Comparison of ENCODE assay signal across 9 cellular contexts in genomic region chr14:55752580-55753365, GRCh38.
A peak's percentile ranks its signal among the peaks of the same experiment; 100 is the strongest.
DNase-seq lines count a peak whose midpoint lies in the region; ATAC-seq and TF ChIP-seq lines count a peak whose summit lies in the region.
"Had no signal": no experiment of that assay in that cellular context is flagged by ENCODE, and none has a peak within 500 bp of the region (broad histone marks: within the 10 kb centered on the region; RNA-seq: fewer than 3 reads in every experiment).

No MANE protein-coding gene starts in this region.

- H3K36me3 ChIP-seq in Panc1 (ENCODE audit: control insufficient read depth, insufficient read depth, low read length) (no peaks in the 10 kb centered on the region), upper lobe of right lung (no peaks in the 10 kb centered on the region)

- no TSS peak for BruUV-seq in Panc1 (replicated peaks; lab: Mats Ljungman, UMichigan)

- DNase-seq in NCI-H2196 (lab: John Stamatoyannopoulos, UW; ENCODE audit: unreplicated experiment) (peak; percentile 43), NCI-H2196 treated with DMSO at 0.1 percent for 48 hours (lab: John Stamatoyannopoulos, UW; ENCODE audit: unreplicated experiment) (no peak), Panc1 (ENCODE audit: low read depth, low spot score) (no peak), foreskin keratinocyte (peak; percentile 28 to 53), upper lobe of right lung (no peak), KBM-7 (no peak), amniotic stem cell (lab: John Stamatoyannopoulos, UW) (no peak)
- DNase-seq: activated CD8-positive, alpha-beta memory T cell treated with anti-CD3 and anti-CD28 coated beads for 24 hours had no signal

- H3K27me3 ChIP-seq in Panc1 (ENCODE audit: control insufficient read depth, insufficient read depth, low read length): no peaks in the 10 kb centered on the region
- peaks cover 1% of the 10 kb centered on the region for H3K27me3 ChIP-seq in foreskin keratinocyte
- no peaks in the 10 kb centered on the region for H3K27me3 ChIP-seq in upper lobe of right lung

- no peaks in the 10 kb centered on the region for H3K9me3 ChIP-seq in Panc1 (ENCODE audit: control insufficient read depth, insufficient read depth, low read depth, low read length)
- no peaks in the 10 kb centered on the region for H3K9me3 ChIP-seq in upper lobe of right lung

- intact Hi-C loops in Panc1 (cut with micrococcal nuclease; ENCODE audit: unreplicated experiment): no loop called here
- intact Hi-C loops in upper lobe of right lung (cut with DNase I): no loop called here

- ATAC-seq in Panc1 (peak; percentile 75), foreskin keratinocyte (peak; percentile 18), upper lobe of right lung (peak; percentile 46), HG03135 (IDR thresholded peaks at IDR 0.05; ENCODE audit: unreplicated experiment) (no peak)

- CTCF ChIA-PET in Panc1 (lab: Charles Lee): interaction anchor here (0.8 kb wide), 1 partner anchor 12 kb away, joined by 3 read pairs; no protein-coding TSS in a partner anchor

- H3K4me3 ChIP-seq in Panc1 (ENCODE audit: low read depth in 2 of 2, low read length in 2 of 2) (no peak overlapping the region), upper lobe of right lung (no peak overlapping the region)

- in situ Hi-C loops in Panc1 (cut with HindIII; ENCODE audit: low pct_unique_long_range_greater_than_20kb, low sequenced_read_pairs): no loop called here
- in situ Hi-C loops in KBM-7 (cut with MboI; ENCODE audit: low pct_unique_long_range_greater_than_20kb, low sequenced_read_pairs): no loop called here

- POLR2A ChIA-PET in Panc1 (lab: Charles Lee): no interaction called here

- TF ChIP-seq CTCF in Panc1 (IDR thresholded peaks at IDR 0.05) (no peak), foreskin keratinocyte (conservative IDR thresholded peaks at IDR 0.05) (no peak), upper lobe of right lung (IDR thresholded peaks at IDR 0.05) (no peak)

- H3K27ac ChIP-seq in Panc1 (ENCODE audit: low read length) (peak overlapping the region; percentile 57; the same call in 1 of the 2 replicates), foreskin keratinocyte (no peak overlapping the region), upper lobe of right lung (no peak overlapping the region)

- peaks cover 14% of the 10 kb centered on the region for H3K4me1 ChIP-seq in Panc1 (ENCODE audit: control insufficient read depth, insufficient read depth, low read length)
- H3K4me1 ChIP-seq in foreskin keratinocyte: no peaks in the 10 kb centered on the region
- peaks cover 10% of the 10 kb centered on the region for H3K4me1 ChIP-seq in upper lobe of right lung

Comparison
In these comparisons a context has a peak if more than half of its experiments do, and no peak if none do; other contexts are left out.
1. DNase-seq: peak in NCI-H2196 (single experiment) and foreskin keratinocyte (2 of 2); none in NCI-H2196 treated with DMSO at 0.1 percent for 48 hours (single experiment), Panc1 (single experiment), upper lobe of right lung (single experiment), KBM-7 (single experiment) and amniotic stem cell (single experiment).